In genomic region chr4:118981839-118982381, GRCh38 we compare ENCODE assay signal across 8 cellular contexts.
DNase-seq lines count a peak whose midpoint lies in the region; ATAC-seq and TF ChIP-seq lines count a peak whose summit lies in the region.

No MANE protein-coding gene starts in this region.

- intact Hi-C loops in CD4-positive, alpha-beta memory T cell (cut with micrococcal nuclease) = loop anchor here (1.0 to 10.0 kb wide), 5 partner anchors 60 to 1068 kb away; no protein-coding TSS in a partner anchor
- intact Hi-C loops in mucosa of descending colon (cut with DNase I, micrococcal nuclease) = loop anchor here in 1 of 2 donors (10.0 kb wide), 1 partner anchor 303 kb away; no protein-coding TSS in a partner anchor

- POLR2A ChIA-PET in CD4-positive, alpha-beta memory T cell (lab: Charles Lee; ENCODE audit: partially characterized antibody) = no interaction called here

- CTCF ChIA-PET in CD4-positive, alpha-beta memory T cell (lab: Charles Lee; ENCODE audit: partially characterized antibody) = interaction anchor here (0.8 to 2.8 kb wide), 9 partner anchors 8 to 1067 kb away, joined by 3 to 9 read pairs (median 4); partner anchors contain the start of gene PDE5A

- no peak overlapping the region for H3K27ac Mint-ChIP-seq in CD4-positive, alpha-beta memory T cell
- H3K27ac Mint-ChIP-seq in endodermal cell = no peak overlapping the region

- H3K4me3 Mint-ChIP-seq in CD4-positive, alpha-beta memory T cell = no peak overlapping the region
- H3K4me3 Mint-ChIP-seq in endodermal cell = no peak overlapping the region

- H3K4me1 ChIP-seq in CD4-positive, alpha-beta memory T cell (ENCODE audit: insufficient read depth, low read length) = no peaks in the 10 kb centered on the region
- H3K4me1 ChIP-seq in endodermal cell (ENCODE audit: control insufficient read depth, insufficient read depth, low read length) = no peaks in the 10 kb centered on the region
- H3K4me1 ChIP-seq in mucosa of descending colon (ENCODE audit: low read depth) = no peaks in the 10 kb centered on the region

- H3K9me3 Mint-ChIP-seq in CD4-positive, alpha-beta memory T cell = peaks cover 0 to 2% (median 0%) of the 10 kb centered on the region in 8 donors
- no peaks in the 10 kb centered on the region for H3K9me3 Mint-ChIP-seq in endodermal cell

- WGBS in endodermal cell (ENCODE audit: insufficient coverage in 1 of 2, insufficient read length in 1 of 2), 2 experiments = 24 to 43% methylated on average over 5 to 7 of the region's 7 CpGs

- no peaks in the 10 kb centered on the region for H3K36me3 ChIP-seq in CD4-positive, alpha-beta memory T cell (ENCODE audit: insufficient read depth, low read length)
- H3K36me3 ChIP-seq in endodermal cell (ENCODE audit: control insufficient read depth, insufficient read depth, low read length) (no peaks in the 10 kb centered on the region), mucosa of descending colon (ENCODE audit: low read depth) (no peaks in the 10 kb centered on the region)

- H3K9me3 ChIP-seq in CD4-positive, alpha-beta memory T cell (ENCODE audit: control insufficient read depth in 1 of 2, low read length in 2 of 2) = no peaks in the 10 kb centered on the region
- H3K9me3 ChIP-seq in endodermal cell (ENCODE audit: control insufficient read depth, low read length) (no peaks in the 10 kb centered on the region), mucosa of descending colon (no peaks in the 10 kb centered on the region)

- H3K4me1 Mint-ChIP-seq in CD4-positive, alpha-beta memory T cell = no peaks in the 10 kb centered on the region
- peaks cover 7% of the 10 kb centered on the region for H3K4me1 Mint-ChIP-seq in endodermal cell

- no peak overlapping the region for H3K9ac ChIP-seq in endodermal cell (ENCODE audit: extremely low read depth, low read length, poor library complexity, severe bottlenecking)

- peak; percentile 92 for TF ChIP-seq CTCF in endodermal cell (conservative IDR thresholded peaks at IDR 0.05)
- TF ChIP-seq CTCF in mucosa of descending colon (IDR thresholded peaks at IDR 0.05) = peak; percentile 42

- no peak overlapping the region for H3K27ac ChIP-seq in CD4-positive, alpha-beta memory T cell (ENCODE audit: low read depth, low read length)
- H3K27ac ChIP-seq in endodermal cell (ENCODE audit: low read depth, low read length) = no peak overlapping the region

- H3K27me3 ChIP-seq in CD4-positive, alpha-beta memory T cell (ENCODE audit: insufficient read depth, low read length) = no peaks in the 10 kb centered on the region
- H3K27me3 ChIP-seq in endodermal cell (ENCODE audit: control insufficient read depth, insufficient read depth, low read length, poor library complexity, severe bottlenecking) = no peaks in the 10 kb centered on the region

- H3K4me3 ChIP-seq in CD4-positive, alpha-beta memory T cell (ENCODE audit: low read length in 2 of 2) = no peak overlapping the region
- H3K4me3 ChIP-seq in endodermal cell (ENCODE audit: low read length) (no peak overlapping the region), mucosa of descending colon (no peak overlapping the region)

- no peaks in the 10 kb centered on the region for H3K36me3 Mint-ChIP-seq in CD4-positive, alpha-beta memory T cell
- H3K36me3 Mint-ChIP-seq in endodermal cell (ENCODE audit: low read depth) = no peaks in the 10 kb centered on the region

- DNase-seq in CD4-positive, alpha-beta memory T cell = peak; percentile 42 to 53 (median 52)
- DNase-seq in NCI-H510A (lab: John Stamatoyannopoulos, UW) (peak; percentile 20), endodermal cell (peak; percentile 81), mucosa of descending colon (peak in 1 of 3 donors; percentile 70)
- peak; percentile 52 for DNase-seq in activated CD4-positive, alpha-beta T cell treated with anti-CD3 and anti-CD28 coated beads, Interleukin-2, amount 50 U/mL, for 1 hour
- DNase-seq in stimulated activated naive CD4-positive, alpha-beta T cell (lab: John Stamatoyannopoulos, UW) = peak; percentile 3 to 48 (median 30)

- ATAC-seq in GM19025 (IDR thresholded peaks at IDR 0.05; ENCODE audit: low read depth, unreplicated experiment) = peak; percentile 87
- ATAC-seq in HG03139 (IDR thresholded peaks at IDR 0.05; ENCODE audit: unreplicated experiment) = peak; percentile 78
- peak; percentile 92 for ATAC-seq in mucosa of descending colon

- H3K27me3 Mint-ChIP-seq in CD4-positive, alpha-beta memory T cell = peaks cover 3 to 5% of the 10 kb centered on the region in 2 donors
- no peaks in the 10 kb centered on the region for H3K27me3 Mint-ChIP-seq in endodermal cell (ENCODE audit: insufficient read depth)
